Comparison of ENCODE assay signal across 20 cellular contexts in the genomic region with DNA sequence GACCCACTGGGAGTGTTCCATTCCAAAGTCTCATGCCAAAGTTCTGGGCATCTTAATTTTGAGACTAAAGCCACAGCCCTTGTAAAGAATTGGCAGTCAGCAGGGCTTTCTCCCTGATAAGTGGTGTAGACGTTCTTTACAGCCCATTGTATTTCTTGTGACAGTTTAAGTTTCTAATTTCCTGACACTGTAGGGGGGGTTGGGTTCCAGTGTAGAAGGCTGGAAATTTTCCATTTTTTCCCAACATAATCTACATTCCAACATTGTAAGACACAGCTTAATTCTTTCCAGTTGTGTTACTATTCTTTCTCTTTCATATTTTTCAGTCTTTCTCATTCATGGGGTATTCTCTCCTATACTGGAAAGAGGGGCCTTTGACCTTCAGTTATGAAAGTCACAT.
DNase-seq lines count a peak whose midpoint lies in the region; TF ChIP-seq lines count a peak whose summit lies in the region.
"Had no signal": no experiment of that assay in that cellular context is flagged by ENCODE, and none has a peak within 500 bp of the region (broad histone marks: within the 10 kb centered on the region; RNA-seq: fewer than 3 reads in every experiment).

No MANE protein-coding gene starts in this region.

- no peak overlapping the region for H2BK12ac ChIP-seq in H9 (ENCODE audit: insufficient read length, low read depth, low read length)

- peaks cover 10% of the 10 kb centered on the region for H3K9me3 Mint-ChIP-seq in activated naive CD4-positive, alpha-beta T cell treated with anti-CD3 and anti-CD28 coated beads, Interleukin-2, amount 10 ng/mL, durations not matched to agents 7 days and 5 days
- H3K9me3 Mint-ChIP-seq in H9: no peaks in the 10 kb centered on the region
- H3K9me3 Mint-ChIP-seq: type B pancreatic cell had no signal

- peaks cover 18% of the 10 kb centered on the region for H3K4me1 ChIP-seq in adipocyte (ENCODE audit: control insufficient read depth, insufficient read depth, low read length)
- H3K4me1 ChIP-seq in subcutaneous abdominal adipose tissue (ENCODE audit: control insufficient read depth in 5 of 5, insufficient read depth in 5 of 5, low read length in 5 of 5): peaks cover 2 to 17% (median 10%) of the 10 kb centered on the region in 5 donors
- H3K4me1 ChIP-seq in H9 (ENCODE audit: insufficient read depth, low read length): no peaks in the 10 kb centered on the region
- H3K4me1 ChIP-seq: lower lobe of right lung, SJCRH30, spleen had no signal

- H4K91ac ChIP-seq in H9 (ENCODE audit: insufficient read length, low read depth, low read length): no peak overlapping the region

- no peak overlapping the region for H3K56ac ChIP-seq in H9 (ENCODE audit: insufficient read length, low read depth, low read length)

- H3K4me3 ChIP-seq in adipocyte (ENCODE audit: low read length): peak overlapping the region; percentile 60
- H3K4me3 ChIP-seq in fibroblast of mammary gland (ENCODE audit: control insufficient read depth, low read depth, low read length): no peak overlapping the region
- no peak overlapping the region for H3K4me3 ChIP-seq in subcutaneous abdominal adipose tissue (ENCODE audit: low read depth in 1 of 5, low read length in 5 of 5)
- H3K4me3 ChIP-seq: lower lobe of right lung, SJCRH30, spleen had no signal

- no peaks in the 10 kb centered on the region for H3K4me1 Mint-ChIP-seq in activated naive CD4-positive, alpha-beta T cell treated with anti-CD3 and anti-CD28 coated beads, Interleukin-2, amount 10 ng/mL, durations not matched to agents 7 days and 5 days
- H3K4me1 Mint-ChIP-seq in H9: peaks cover 6 to 7% of the 10 kb centered on the region in 2 experiments
- H3K4me1 Mint-ChIP-seq: immature natural killer cell, natural killer cell had no signal

- peak overlapping the region; percentile 60 for H3K27ac ChIP-seq in subcutaneous abdominal adipose tissue (ENCODE audit: low read depth, low read length)
- no peak overlapping the region for H3K27ac ChIP-seq in H9 (ENCODE audit: insufficient read length, low read depth, low read length)
- H3K27ac ChIP-seq: lower lobe of right lung, SJCRH30, spleen had no signal

- H3K9me3 ChIP-seq in adipocyte (ENCODE audit: control insufficient read depth, low read length) (no peaks in the 10 kb centered on the region), subcutaneous abdominal adipose tissue (ENCODE audit: control insufficient read depth in 5 of 5, low read length in 5 of 5) (no peaks in the 10 kb centered on the region), H9 (ENCODE audit: control insufficient read depth, low read depth, low read length) (no peaks in the 10 kb centered on the region)
- H3K9me3 ChIP-seq: lower lobe of right lung, SJCRH30 had no signal

- no peak overlapping the region for H3K27ac Mint-ChIP-seq in activated naive CD4-positive, alpha-beta T cell treated with anti-CD3 and anti-CD28 coated beads, Interleukin-2, amount 10 ng/mL, durations not matched to agents 7 days and 5 days
- no peak overlapping the region for H3K27ac Mint-ChIP-seq in H9
- H3K27ac Mint-ChIP-seq: immature natural killer cell, natural killer cell, progenitor cell of endocrine pancreas, type B pancreatic cell had no signal

- no peak overlapping the region for H3K4ac ChIP-seq in H9 (ENCODE audit: low read depth, low read length)

- no peak overlapping the region for H2BK15ac ChIP-seq in H9 (ENCODE audit: low read depth, low read length)

- no peak overlapping the region for H3K18ac ChIP-seq in H9 (ENCODE audit: insufficient read length, low read depth, low read length)

- H2BK5ac ChIP-seq in H9 (ENCODE audit: insufficient read length, low read length): no peak overlapping the region

- no peak overlapping the region for H4K8ac ChIP-seq in H9 (replicated peaks; ENCODE audit: insufficient read length, low read depth, low read length)

- TF ChIP-seq CTCF in fibroblast of mammary gland (conservative IDR thresholded peaks at IDR 0.05; ENCODE audit: control insufficient read depth, insufficient read depth, low read depth, low read length) (no peak), H9 (conservative IDR thresholded peaks at IDR 0.05) (no peak)

- H3K27me3 ChIP-seq in adipocyte (replicated peaks; ENCODE audit: control insufficient read depth, insufficient read depth, low read length): no peaks in the 10 kb centered on the region
- no peaks in the 10 kb centered on the region for H3K27me3 ChIP-seq in subcutaneous abdominal adipose tissue (ENCODE audit: control insufficient read depth in 5 of 5, insufficient read depth in 4 of 5, low read length in 5 of 5)
- no peaks in the 10 kb centered on the region for H3K27me3 ChIP-seq in H9 (ENCODE audit: insufficient read depth, low read length)
- H3K27me3 ChIP-seq: SJCRH30, spleen had no signal

- H4K5ac ChIP-seq in H9 (ENCODE audit: insufficient read length, low read depth, low read length): no peak overlapping the region

- no peak overlapping the region for H3T11ph ChIP-seq in H9 (ENCODE audit: low read length)

- no peaks in the 10 kb centered on the region for H3K27me3 Mint-ChIP-seq in activated naive CD4-positive, alpha-beta T cell treated with anti-CD3 and anti-CD28 coated beads, Interleukin-2, amount 10 ng/mL, durations not matched to agents 7 days and 5 days
- H3K27me3 Mint-ChIP-seq in H9 (ENCODE audit: low read depth): no peaks in the 10 kb centered on the region
- H3K27me3 Mint-ChIP-seq: progenitor cell of endocrine pancreas, type B pancreatic cell had no signal

- no peaks in the 10 kb centered on the region for H3K36me3 Mint-ChIP-seq in activated naive CD4-positive, alpha-beta T cell treated with anti-CD3 and anti-CD28 coated beads, Interleukin-2, amount 10 ng/mL, durations not matched to agents 7 days and 5 days
- peaks cover 0 to 4% (median 0%) of the 10 kb centered on the region in 3 experiments; a peak in 2 of 7 replicates for H3K36me3 Mint-ChIP-seq in H9 (ENCODE audit: insufficient read depth in 1 of 3, low read depth in 3 of 3)
- H3K36me3 Mint-ChIP-seq: immature natural killer cell, natural killer cell had no signal

- H4K20me1 ChIP-seq in H9 (ENCODE audit: control insufficient read depth, insufficient read depth, insufficient read length): no peaks in the 10 kb centered on the region

- no peak overlapping the region for H2AFZ ChIP-seq in H9 (ENCODE audit: low read length)

- no peaks in the 10 kb centered on the region for H3K79me2 ChIP-seq in H9 (ENCODE audit: insufficient read depth, low read length)

- H3K4me2 ChIP-seq in H9 (ENCODE audit: insufficient read depth, insufficient read length, low read length): no peak overlapping the region

- H3K23ac ChIP-seq in H9 (ENCODE audit: insufficient read length, low read depth, low read length): no peak overlapping the region

- no peak overlapping the region for H3K9ac ChIP-seq in adipocyte (ENCODE audit: low read length)
- no peak overlapping the region for H3K9ac ChIP-seq in subcutaneous abdominal adipose tissue (ENCODE audit: low read length in 5 of 5)
- no peak overlapping the region for H3K9ac ChIP-seq in H9 (ENCODE audit: extremely low read depth, insufficient read length, low read length)

- no peak overlapping the region for H3K14ac ChIP-seq in H9 (ENCODE audit: insufficient read depth, low read length)

- CTCF ChIA-PET in activated naive CD4-positive, alpha-beta T cell treated with anti-CD3 and anti-CD28 coated beads, Interleukin-2, amount 10 ng/mL, durations not matched to agents 7 days and 5 days (lab: Charles Lee): no interaction called here

- H3K23me2 ChIP-seq in H9 (ENCODE audit: insufficient read length, low read depth, low read length, poor library complexity, severe bottlenecking): no peaks in the 10 kb centered on the region

- DNase-seq in GM04504 (ENCODE audit: low read depth) (peak; percentile 60), adipocyte (ENCODE audit: low read depth) (peak; percentile 50), fibroblast of mammary gland (ENCODE audit: low read depth) (peak; percentile 39), H9 (no peak), HPDE6-E6E7 (ENCODE audit: extremely low spot score) (no peak), ureter (ENCODE audit: low spot score) (no peak)
- no peak for DNase-seq in activated naive CD4-positive, alpha-beta T cell treated with anti-CD3 and anti-CD28 coated beads, Interleukin-2, amount 10 ng/mL, durations not matched to agents 7 days and 5 days
- DNase-seq: DMS79 treated with DMSO at 0.1 percent for 48 hours, glutamatergic neuron, immature natural killer cell, lower lobe of right lung, MV-4-11, natural killer cell, NCI-H2081, NCI-H524, SJCRH30, spleen had no signal

- H3K36me3 ChIP-seq in adipocyte (ENCODE audit: control insufficient read depth, insufficient read depth, low read length, severe bottlenecking): no peaks in the 10 kb centered on the region
- H3K36me3 ChIP-seq in subcutaneous abdominal adipose tissue (ENCODE audit: control insufficient read depth in 5 of 5, insufficient read depth in 5 of 5, low read length in 5 of 5): peaks cover 0 to 2% (median 0%) of the 10 kb centered on the region in 5 donors
- H3K36me3 ChIP-seq: lower lobe of right lung, SJCRH30, spleen had no signal

- no peak overlapping the region for H2AK5ac ChIP-seq in H9 (ENCODE audit: insufficient read length, low read length)

- H3K4me3 Mint-ChIP-seq in activated naive CD4-positive, alpha-beta T cell treated with anti-CD3 and anti-CD28 coated beads, Interleukin-2, amount 10 ng/mL, durations not matched to agents 7 days and 5 days: no peak overlapping the region
- H3K4me3 Mint-ChIP-seq in H9: no peak overlapping the region
- H3K4me3 Mint-ChIP-seq: immature natural killer cell, natural killer cell, type B pancreatic cell had no signal

- H2BK120ac ChIP-seq in H9 (ENCODE audit: low read depth, low read length, poor library complexity, severe bottlenecking): no peak overlapping the region

- no CpG with 5 or more reads among the region's 1 CpG for WGBS in H9 (ENCODE audit: extremely low coverage, insufficient read length, low lambda C conversion rate)

- no peak overlapping the region for H2BK20ac ChIP-seq in H9 (ENCODE audit: low read depth, low read length, poor library complexity, severe bottlenecking)

- peaks cover 2% of the 10 kb centered on the region for H3K79me1 ChIP-seq in H9 (ENCODE audit: insufficient read depth, low read depth, low read length, poor library complexity, severe bottlenecking)

Comparison
In these comparisons a context has a peak if more than half of its experiments do, and no peak if none do; other contexts are left out.
1. DNase-seq: peak in GM04504 (single experiment), adipocyte (single experiment) and fibroblast of mammary gland (single experiment); none in activated naive CD4-positive, alpha-beta T cell treated with anti-CD3 and anti-CD28 coated beads, Interleukin-2, amount 10 ng/mL, durations not matched to agents 7 days and 5 days (single experiment), H9 (single experiment), HPDE6-E6E7 (single experiment) and ureter (single experiment).